In the genomic region with DNA sequence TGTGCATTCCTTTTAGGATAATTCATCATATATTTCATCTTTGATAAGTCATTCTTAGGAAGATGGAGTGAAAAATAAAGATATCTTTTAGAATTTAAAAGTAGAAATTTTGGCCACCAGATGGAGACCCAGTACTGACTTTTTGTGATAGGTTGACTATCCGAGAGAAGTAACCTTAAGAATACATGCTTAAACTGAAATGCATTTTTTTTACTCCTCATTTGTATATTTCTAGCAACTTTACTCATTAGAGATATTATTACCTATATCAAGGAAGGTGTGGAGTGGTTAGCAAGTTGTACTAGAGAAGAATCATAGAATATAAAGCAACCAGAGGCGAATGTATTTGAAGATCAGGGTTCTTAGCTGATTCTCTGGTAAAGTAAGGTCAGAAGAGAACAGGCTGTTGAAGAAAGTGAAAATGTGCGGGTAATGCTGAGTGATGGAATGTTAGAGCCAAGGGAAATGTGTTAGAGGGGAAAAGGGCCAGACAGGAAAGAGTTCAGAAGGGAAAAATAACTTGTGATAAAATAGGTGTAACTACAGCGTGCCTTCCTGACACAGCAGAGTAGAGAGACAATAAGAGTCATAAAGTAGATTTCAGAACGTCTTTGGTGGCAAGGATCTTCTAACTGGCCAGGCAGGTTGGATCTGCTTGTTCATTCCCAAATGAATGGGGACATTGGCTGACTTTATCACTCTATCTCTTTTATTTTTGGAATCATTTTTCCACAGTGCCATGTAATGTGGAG, we compare ENCODE assay signal across 11 cellular contexts. TPM values are rescaled to one million over a fixed set of nuclear protein-coding genes. Genes with fewer than 3 reads are reported as not detected.
A peak's percentile ranks its signal among the peaks of the same experiment; 100 is the strongest.
DNase-seq lines count a peak whose midpoint lies in the region; ATAC-seq and TF ChIP-seq lines count a peak whose summit lies in the region.
"Had no signal": no experiment of that assay in that cellular context is flagged by ENCODE, and none has a peak within 500 bp of the region (broad histone marks: within the 10 kb centered on the region; RNA-seq: fewer than 3 reads in every experiment).

No MANE protein-coding gene starts in this region.

- H3K79me1 ChIP-seq in mesenchymal stem cell (replicated peaks; ENCODE audit: low read length, poor library complexity, severe bottlenecking), result no peaks in the 10 kb centered on the region

- H3K14ac ChIP-seq in mesenchymal stem cell (ENCODE audit: low read length in 2 of 2), result no peak overlapping the region

- no peak overlapping the region for H4K8ac ChIP-seq in mesenchymal stem cell (ENCODE audit: low read length)

- no peak overlapping the region for H4K91ac ChIP-seq in mesenchymal stem cell (ENCODE audit: low read length)

- TF ChIP-seq CTCF in A673 (conservative IDR thresholded peaks at IDR 0.05; ENCODE audit: low read depth, low read length) (peak; percentile 28; the same call in 1 of the 2 replicates), NB4 (IDR thresholded peaks at IDR 0.05; ENCODE audit: low read depth, low read length) (no peak), choroid plexus epithelial cell (conservative IDR thresholded peaks at IDR 0.05; ENCODE audit: low read depth, low read length) (no peak), omental fat pad (IDR thresholded peaks at IDR 0.05) (no peak)

- no peak for ATAC-seq in omental fat pad (ENCODE audit: low FRiP score)

- peak; percentile 3 for DNase-seq in A673 (ENCODE audit: low spot score)
- DNase-seq in NB4 (ENCODE audit: low read depth), result peak; percentile 13
- peak; percentile 30 for DNase-seq in choroid plexus epithelial cell (ENCODE audit: low read depth)
- peak; percentile 43 for DNase-seq in mesenchymal stem cell
- no peak for DNase-seq in activated CD4-positive, alpha-beta T cell treated with anti-CD3 and anti-CD28 coated beads, Interleukin-2, amount 50 U/mL, for 4 hours
- no peak for DNase-seq in stimulated activated CD4-positive, alpha-beta T cell treated with anti-CD3 and anti-CD28 coated beads, Interleukin-12 subunit alpha, Interleukin-12 subunit beta, amount 100 ng/mL, for 4 hours
- no peak for DNase-seq in omental fat pad (ENCODE audit: low spot score)
- DNase-seq in GOT3 (lab: John Stamatoyannopoulos, UW), result no peak
- DNase-seq: upper lobe of left lung had no signal

- no peak for TF ChIP-seq POLR2A in NB4 (IDR thresholded peaks at IDR 0.05; ENCODE audit: extremely low read depth, insufficient read length)

- H3K36me3 ChIP-seq in A673 (ENCODE audit: insufficient read depth, low read length, poor library complexity, severe bottlenecking) (no peaks in the 10 kb centered on the region), mesenchymal stem cell (ENCODE audit: control insufficient read depth in 1 of 2, insufficient read depth in 2 of 2, low read depth in 1 of 2, low read length in 2 of 2) (no peaks in the 10 kb centered on the region)
- H3K36me3 ChIP-seq: upper lobe of left lung had no signal

- no peak overlapping the region for H3K9ac ChIP-seq in mesenchymal stem cell (ENCODE audit: low read length)

- no peak overlapping the region for H2AK5ac ChIP-seq in mesenchymal stem cell (ENCODE audit: low read length, severe bottlenecking)

- H2BK12ac ChIP-seq in mesenchymal stem cell (ENCODE audit: low read length in 2 of 2), result no peak overlapping the region

- no peak overlapping the region for H2BK5ac ChIP-seq in mesenchymal stem cell (ENCODE audit: low read depth, low read length, poor library complexity, severe bottlenecking)

- CTCF ChIA-PET in A673 (lab: Charles Lee), result interaction anchor here (1.4 kb wide), 1 partner anchor 141 kb away, joined by 3 read pairs; no protein-coding TSS in a partner anchor

- no peak overlapping the region for H2AFZ ChIP-seq in mesenchymal stem cell (ENCODE audit: low read depth, low read length)

- no peak overlapping the region for H3K23ac ChIP-seq in mesenchymal stem cell (ENCODE audit: low read length in 2 of 2)

- WGBS in mesenchymal stem cell, result 50% methylated on average over 4 of the region's 5 CpGs

- H3K27ac ChIP-seq in A673 (ENCODE audit: low read depth, low read length, poor library complexity, severe bottlenecking), result no peak overlapping the region
- H3K27ac ChIP-seq in mesenchymal stem cell (ENCODE audit: low read length, poor library complexity, severe bottlenecking), result no peak overlapping the region
- H3K27ac ChIP-seq: SK-N-MC, skin epidermis, upper lobe of left lung had no signal

- H3K4me1 ChIP-seq in A673 (ENCODE audit: insufficient read depth, low read length, poor library complexity, severe bottlenecking), result no peaks in the 10 kb centered on the region
- no peaks in the 10 kb centered on the region for H3K4me1 ChIP-seq in mesenchymal stem cell (ENCODE audit: control insufficient read depth, insufficient read depth, low read depth, low read length)
- H3K4me1 ChIP-seq: upper lobe of left lung had no signal

- H3K27me3 ChIP-seq in A673 (replicated peaks; ENCODE audit: insufficient read depth, low read depth, low read length, poor library complexity) (peaks cover 38% of the 10 kb centered on the region), mesenchymal stem cell (ENCODE audit: control insufficient read depth in 1 of 2, insufficient read depth in 1 of 2, low read length in 2 of 2) (peaks cover 0 to 3% of the 10 kb centered on the region in 2 experiments)
- H3K27me3 ChIP-seq: upper lobe of left lung had no signal

- no peak overlapping the region for H3K4ac ChIP-seq in mesenchymal stem cell (ENCODE audit: low read depth in 1 of 2, low read length in 2 of 2)

- H3K9me3 ChIP-seq in A673 (ENCODE audit: low read depth, low read length, poor library complexity, severe bottlenecking) (no peaks in the 10 kb centered on the region), mesenchymal stem cell (ENCODE audit: control insufficient read depth, low read length) (no peaks in the 10 kb centered on the region)
- H3K9me3 ChIP-seq: upper lobe of left lung had no signal

- BruUV-seq in A673 (replicated peaks; lab: Mats Ljungman, UMichigan), result no TSS peak

- intact Hi-C loops in A673 (cut with micrococcal nuclease; ENCODE audit: unreplicated experiment), result loop anchor here (2.0 kb wide), 1 partner anchor 141 kb away; no protein-coding TSS in a partner anchor

- no peak overlapping the region for H3K18ac ChIP-seq in mesenchymal stem cell (ENCODE audit: low read depth in 1 of 2, low read length in 2 of 2)

- POLR2A ChIA-PET in A673 (lab: Charles Lee; ENCODE audit: low non-redundant PET), result no interaction called here

- H2BK15ac ChIP-seq in mesenchymal stem cell (ENCODE audit: low read depth, poor library complexity, severe bottlenecking), result no peak overlapping the region

- H2BK120ac ChIP-seq in mesenchymal stem cell (ENCODE audit: low read depth, low read length), result no peak overlapping the region

- no peak overlapping the region for H3K4me2 ChIP-seq in mesenchymal stem cell (ENCODE audit: low read length, poor library complexity, severe bottlenecking)

- H3K4me3 ChIP-seq in A673 (ENCODE audit: low read depth, low read length, poor library complexity, severe bottlenecking) (no peak overlapping the region), NB4 (ENCODE audit: low read depth, low read length) (no peak overlapping the region), choroid plexus epithelial cell (ENCODE audit: low read depth, low read length) (no peak overlapping the region), mesenchymal stem cell (ENCODE audit: insufficient read depth in 1 of 2, low read depth in 1 of 2, low read length in 2 of 2) (no peak overlapping the region)
- H3K4me3 ChIP-seq: SK-N-MC, skin epidermis, upper lobe of left lung had no signal

RNA-seq across cellular contexts. Expression of gene TDRD15, which starts 52.3 kb away (rescaled TPM):
- total RNA-seq in A673 (2021) (not detected in 2 replicates), omental fat pad (under 1 TPM in 1 of 4 donors, not detected in 3; 0.84 TPM)
- not detected for polyA plus RNA-seq in mesenchymal stem cell (2013, experiment 1 of 2)
- polyA plus RNA-seq in mesenchymal stem cell (2013, experiment 2 of 2), result not detected

Comparison
In these comparisons a context has a peak if more than half of its experiments do, and no peak if none do; other contexts are left out.
1. DNase-seq: peak in A673 (single experiment), NB4 (single experiment), choroid plexus epithelial cell (single experiment) and mesenchymal stem cell (single experiment); none in activated CD4-positive, alpha-beta T cell treated with anti-CD3 and anti-CD28 coated beads, Interleukin-2, amount 50 U/mL, for 4 hours (0 of 2), stimulated activated CD4-positive, alpha-beta T cell treated with anti-CD3 and anti-CD28 coated beads, Interleukin-12 subunit alpha, Interleukin-12 subunit beta, amount 100 ng/mL, for 4 hours (single experiment), omental fat pad (single experiment) and GOT3 (single experiment).